In genomic region chr4:2256156-2256731, GRCh38 we compare ENCODE assay signal across 9 cellular contexts. TPM values are rescaled to one million over a fixed set of nuclear protein-coding genes. Genes with fewer than 3 reads are reported as not detected.
DNase-seq lines count a peak whose midpoint lies in the region; ATAC-seq, FAIRE-seq and TF ChIP-seq lines count a peak whose summit lies in the region.
"Had no signal": no experiment of that assay in that cellular context is flagged by ENCODE, and none has a peak within 500 bp of the region (broad histone marks: within the 10 kb centered on the region; RNA-seq: fewer than 3 reads in every experiment).

No MANE protein-coding gene starts in this region.

- intact Hi-C loops in IMR-90 (cut with micrococcal nuclease) = no loop called here
- intact Hi-C loops in MCF 10A (cut with micrococcal nuclease) = no loop called here
- intact Hi-C loops in HepG2 (cut with micrococcal nuclease; ENCODE audit: unreplicated experiment) = no loop called here

- dilution Hi-C loops in IMR-90 (cut with HindIII; ENCODE audit: low sequenced_read_pairs, unreplicated experiment) = no loop called here

- H3K27me3 ChIP-seq in IMR-90 (ENCODE audit: control insufficient read depth, insufficient read depth, low read length) (no peaks in the 10 kb centered on the region), HepG2 (ENCODE audit: control insufficient read depth in 1 of 2, insufficient read depth in 2 of 2, low read length in 2 of 2) (no peaks in the 10 kb centered on the region)

- no peak for ATAC-seq in IMR-90 (ENCODE audit: low read depth)
- no peak for ATAC-seq in HepG2
- no peak for ATAC-seq in stimulated activated naive B cell treated with anti-CD40 and anti-IgM and Interleukin-4, amounts not matched to agents 10 μg/mL and 1 μg/mL and 100 μg/mL, for 72 hours (replicated peaks)
- ATAC-seq in HG02763 (IDR thresholded peaks at IDR 0.05; ENCODE audit: unreplicated experiment) = no peak

- FAIRE-seq in HepG2 (lab: Jason Lieb, UNC) = no peak

- H3K36me3 Mint-ChIP-seq in MCF 10A (ENCODE audit: insufficient read depth, unreplicated experiment) = peaks cover 36% of the 10 kb centered on the region
- peaks cover 5 to 10% of the 10 kb centered on the region in 2 donors for H3K36me3 Mint-ChIP-seq in stimulated activated naive B cell treated with anti-CD40 and anti-IgM and Interleukin-4, amounts not matched to agents 10 μg/mL and 1 μg/mL and 100 μg/mL, for 72 hours

- TF ChIP-seq EP300 in HepG2 (IDR thresholded peaks at IDR 0.05; ENCODE audit: low read depth in 2 of 2, low read length in 2 of 2) (no peak), HepG2 (CRISPR knock-in tag; IDR thresholded peaks at IDR 0.05; ENCODE audit: borderline replicate concordance) (no peak)

- H3K9me1 ChIP-seq in IMR-90 (ENCODE audit: insufficient read depth, low read length) = peaks cover 4% of the 10 kb centered on the region; the same call in 1 of the 2 replicates

- no peak overlapping the region for H2BK15ac ChIP-seq in IMR-90 (ENCODE audit: low read depth, low read length)

- H3K4me1 Mint-ChIP-seq in MCF 10A (ENCODE audit: insufficient read depth, unreplicated experiment) = peaks cover 11% of the 10 kb centered on the region
- H3K4me1 Mint-ChIP-seq in stimulated activated naive B cell treated with anti-CD40 and anti-IgM and Interleukin-4, amounts not matched to agents 10 μg/mL and 1 μg/mL and 100 μg/mL, for 72 hours = peaks cover 11 to 24% of the 10 kb centered on the region in 2 donors

- peaks cover 9% of the 10 kb centered on the region for H3K79me2 ChIP-seq in HepG2 (ENCODE audit: insufficient read depth, low read length)

- H3K14ac ChIP-seq in IMR-90 (replicated peaks; ENCODE audit: low read depth, low read length) = no peak overlapping the region

- POLR2A ChIA-PET in IMR-90 (lab: Charles Lee; ENCODE audit: unreplicated experiment) = no interaction called here
- POLR2A ChIA-PET in MCF 10A (lab: Yijun Ruan, JAX) = no interaction called here
- POLR2A ChIA-PET in HepG2 (lab: Yijun Ruan, JAX) = no interaction called here

- H3K56ac ChIP-seq in IMR-90 (ENCODE audit: extremely low read depth, insufficient read depth, low read length) = no peak overlapping the region

- H3K9me3 Mint-ChIP-seq in MCF 10A (ENCODE audit: unreplicated experiment) = no peaks in the 10 kb centered on the region
- no peaks in the 10 kb centered on the region for H3K9me3 Mint-ChIP-seq in stimulated activated naive B cell treated with anti-CD40 and anti-IgM and Interleukin-4, amounts not matched to agents 10 μg/mL and 1 μg/mL and 100 μg/mL, for 72 hours

- no peak for DNase-seq in IMR-90
- peak; percentile 66 for DNase-seq in MCF 10A (ENCODE audit: unreplicated experiment)
- no peak for DNase-seq in HepG2 (ENCODE audit: low spot score)
- peak; percentile 0 for DNase-seq in stimulated activated naive B cell treated with anti-CD40 and anti-IgM and Interleukin-4, amounts not matched to agents 10 μg/mL and 1 μg/mL and 100 μg/mL, for 72 hours
- no peak for DNase-seq in activated gamma-delta T cell (lab: John Stamatoyannopoulos, UW)
- DNase-seq in hippocampal formation (lab: John Stamatoyannopoulos, UW) = no peak
- no peak for DNase-seq in activated T-cell treated with anti-CD3 and anti-CD28 coated beads, Interleukin-2, amount 50 U/mL, for 1 hour
- DNase-seq: NCI-H2107 had no signal

- no peak overlapping the region for H3K23ac ChIP-seq in IMR-90 (ENCODE audit: low read depth, low read length)

- H2BK5ac ChIP-seq in IMR-90 (ENCODE audit: low read depth, low read length, poor library complexity, severe bottlenecking) = no peak overlapping the region

- H3K4me3 ChIP-seq in IMR-90 (ENCODE audit: insufficient read depth, low read depth, low read length) = no peak overlapping the region
- H3K4me3 ChIP-seq in HepG2 (replicated peaks in 1 of 3; ENCODE audit: insufficient read depth in 1 of 3, low read depth in 2 of 3, low read length in 3 of 3) = no peak overlapping the region

- no peak overlapping the region for H4K5ac ChIP-seq in IMR-90 (ENCODE audit: low read depth, low read length)

- no peak for TF ChIP-seq RAD21 in IMR-90 (IDR thresholded peaks at IDR 0.05; ENCODE audit: low read length)
- no peak for TF ChIP-seq RAD21 in HepG2 (CRISPR knock-in tag; IDR thresholded peaks at IDR 0.05)

- H2BK20ac ChIP-seq in IMR-90 (ENCODE audit: low read depth, low read length) = no peak overlapping the region

- peak overlapping the region; percentile 32 for H3K27ac Mint-ChIP-seq in MCF 10A (ENCODE audit: low read depth, unreplicated experiment)
- H3K27ac Mint-ChIP-seq in stimulated activated naive B cell treated with anti-CD40 and anti-IgM and Interleukin-4, amounts not matched to agents 10 μg/mL and 1 μg/mL and 100 μg/mL, for 72 hours = no peak overlapping the region

- no peak overlapping the region for H3K18ac ChIP-seq in IMR-90 (ENCODE audit: low read depth, low read length)

- H3K9me3 ChIP-seq in IMR-90 (ENCODE audit: control insufficient read depth, insufficient read depth, low read length) = no peaks in the 10 kb centered on the region
- no peaks in the 10 kb centered on the region for H3K9me3 ChIP-seq in HepG2 (ENCODE audit: low read length)

- no peak overlapping the region for H4K8ac ChIP-seq in IMR-90 (ENCODE audit: low read depth in 2 of 2, low read length in 2 of 2)

- BruUV-seq in IMR-90 (replicated peaks; lab: Mats Ljungman, UMichigan) (no TSS peak), MCF 10A (replicated peaks; lab: Mats Ljungman, UMichigan) (no TSS peak), HepG2 (replicated peaks; lab: Mats Ljungman, UMichigan) (no TSS peak)

- H3K27ac ChIP-seq in IMR-90 (ENCODE audit: insufficient read depth, low read length) (no peak overlapping the region), HepG2 (ENCODE audit: extremely low read length, insufficient read depth, low read length) (no peak overlapping the region)

- H3K9ac ChIP-seq in IMR-90 (ENCODE audit: low read depth, low read length) (no peak overlapping the region), HepG2 (ENCODE audit: insufficient read depth, low read depth, low read length) (no peak overlapping the region)

- H2AK9ac ChIP-seq in IMR-90 (replicated peaks; ENCODE audit: low read depth, low read length, poor library complexity) = peak overlapping the region; percentile 3

- TF ChIP-seq POLR2A in IMR-90 (IDR thresholded peaks at IDR 0.05; ENCODE audit: low read depth, low read length) (no peak), HepG2 (IDR thresholded peaks at IDR 0.05; ENCODE audit: insufficient read depth in 1 of 2, low read depth in 2 of 2, low read length in 2 of 2) (no peak)

- 62% methylated on average over 2 of the region's 8 CpGs; no CpG with 5 or more reads in 1 of the 2 experiments for WGBS in IMR-90 (ENCODE audit: extremely low coverage in 2 of 2, insufficient read length in 1 of 2), 2 experiments
- WGBS in HepG2 (ENCODE audit: low lambda C conversion rate) = no CpG with 5 or more reads among the region's 8 CpGs

- no peak overlapping the region for H3K4ac ChIP-seq in IMR-90 (ENCODE audit: low read depth, low read length)

- H3K79me1 ChIP-seq in IMR-90 (ENCODE audit: low read depth in 1 of 2, low read length in 2 of 2) = peaks cover 35 to 72% of the 10 kb centered on the region in 2 experiments

- H4K20me1 ChIP-seq in IMR-90 (ENCODE audit: insufficient read depth, low read length) (peaks cover 80% of the 10 kb centered on the region), HepG2 (ENCODE audit: insufficient read depth, low read length) (no peaks in the 10 kb centered on the region)

- H2AFZ ChIP-seq in IMR-90 (replicated peaks; ENCODE audit: low read length, poor library complexity) (no peak overlapping the region), HepG2 (ENCODE audit: low read length) (no peak overlapping the region)

- H3K36me3 ChIP-seq in IMR-90 (ENCODE audit: control insufficient read depth, insufficient read depth, low read length) (peaks cover 62% of the 10 kb centered on the region), HepG2 (replicated peaks in 1 of 2; ENCODE audit: control insufficient read depth in 1 of 2, insufficient read depth in 2 of 2, low read length in 2 of 2) (peaks cover 9 to 16% of the 10 kb centered on the region in 2 experiments; a peak in 4 of 5 replicates)

- no peak for TF ChIP-seq CTCF in IMR-90 (conservative IDR thresholded peaks at IDR 0.05; ENCODE audit: low read depth, low read length)
- no peak for TF ChIP-seq CTCF in MCF 10A (IDR thresholded peaks at IDR 0.05; ENCODE audit: unreplicated experiment)
- no peak for TF ChIP-seq CTCF in HepG2 (CRISPR knock-in tag; IDR thresholded peaks at IDR 0.05)

- CTCF ChIA-PET in IMR-90 (lab: Yijun Ruan, JAX) (no interaction called here), MCF 10A (lab: Yijun Ruan, JAX) (interaction anchor here (0.6 kb wide), 1 partner anchor 354 kb away, joined by 3 read pairs; no protein-coding TSS in a partner anchor), HepG2 (lab: Yijun Ruan, JAX; ENCODE audit: low intra/inter-chr PET ratio, low total read pairs) (no interaction called here)

- H3K4me2 ChIP-seq in IMR-90 (ENCODE audit: low read depth, low read length) = no peak overlapping the region
- no peak overlapping the region for H3K4me2 ChIP-seq in HepG2 (ENCODE audit: low read depth, low read length)

- no peak overlapping the region for H2AK5ac ChIP-seq in IMR-90 (ENCODE audit: low read depth, low read length)

- in situ Hi-C loops in IMR-90 (cut with MboI; ENCODE audit: low sequenced_read_pairs) = no loop called here
- in situ Hi-C loops in HepG2 (cut with HindIII; ENCODE audit: extremely low pct_ligation_motif_present, low pct_unique_long_range_greater_than_20kb) = no loop called here

- peaks cover 6% of the 10 kb centered on the region; the same call in 1 of the 2 replicates for H3K4me1 ChIP-seq in IMR-90 (ENCODE audit: control insufficient read depth, insufficient read depth, low read length)
- peaks cover 17% of the 10 kb centered on the region for H3K4me1 ChIP-seq in HepG2 (ENCODE audit: insufficient read depth, low read length)

- H3K27me3 Mint-ChIP-seq in MCF 10A (ENCODE audit: insufficient read depth, unreplicated experiment) = no peaks in the 10 kb centered on the region
- no peaks in the 10 kb centered on the region for H3K27me3 Mint-ChIP-seq in stimulated activated naive B cell treated with anti-CD40 and anti-IgM and Interleukin-4, amounts not matched to agents 10 μg/mL and 1 μg/mL and 100 μg/mL, for 72 hours

- peak overlapping the region; percentile 56 for H3K4me3 Mint-ChIP-seq in MCF 10A (ENCODE audit: unreplicated experiment)
- no peak overlapping the region for H3K4me3 Mint-ChIP-seq in stimulated activated naive B cell treated with anti-CD40 and anti-IgM and Interleukin-4, amounts not matched to agents 10 μg/mL and 1 μg/mL and 100 μg/mL, for 72 hours

- H4K91ac ChIP-seq in IMR-90 (ENCODE audit: insufficient read depth, low read depth, low read length) = no peak overlapping the region

- no peak overlapping the region for H2BK120ac ChIP-seq in IMR-90 (ENCODE audit: low read depth, low read length)

RNA-seq across cellular contexts. Expression of gene MXD4, which starts 5.7 kb away (rescaled TPM):
- 22.8 and 25.6 TPM in 2 replicates for total RNA-seq in IMR-90 (2012; rRNA removed)
- 54.4 and 63.6 TPM in 2 replicates for polyA plus RNA-seq in IMR-90 (2012; rRNA removed)
- 57.4 and 87.5 TPM in 2 replicates for polyA plus RNA-seq in IMR-90 (2012; cell fraction: cytosol; rRNA removed)
- 81.6 and 159 TPM in 2 replicates for polyA plus RNA-seq in IMR-90 (2012; cell fraction: nucleus; rRNA removed; ENCODE audit: low replicate concordance)
- 42.8 and 50.2 TPM in 2 replicates for total RNA-seq in MCF 10A (2022)
- total RNA-seq in HepG2 (2016; rRNA removed; fragmentation: Illumina TruSeq; extraction: Trizol) = 19.6 and 31.3 TPM in 2 replicates
- total RNA-seq in HepG2 (2016; cell fraction: cytosol; rRNA removed; fragmentation: Illumina TruSeq; extraction: Trizol; ENCODE audit: low read depth) = 36.9 and 47.9 TPM in 2 replicates
- total RNA-seq in HepG2 (2016; cell fraction: insoluble cytoplasmic fraction; rRNA removed; fragmentation: Illumina TruSeq; extraction: Trizol) = 17.4 and 29.0 TPM in 2 replicates
- total RNA-seq in HepG2 (2016; cell fraction: membrane; rRNA removed; fragmentation: Illumina TruSeq; extraction: Trizol) = 44.7 and 51.6 TPM in 2 replicates
- 17.8 and 19.3 TPM in 2 replicates for total RNA-seq in HepG2 (2016; cell fraction: nucleus; rRNA removed; fragmentation: Illumina TruSeq; extraction: Trizol)
- polyA plus RNA-seq in HepG2 (2011; rRNA removed) = 29.0 and 35.5 TPM in 2 replicates
- 18.8 and 32.8 TPM in 2 replicates for polyA plus RNA-seq in HepG2 (2011; cell fraction: cytosol; rRNA removed)
- polyA plus RNA-seq in HepG2 (2011; cell fraction: nucleus; rRNA removed) = 55.8 and 75.6 TPM in 2 replicates
- polyA plus RNA-seq in HepG2 (2012) = 13.3 and 19.0 TPM in 2 replicates
- 75.4 and 78.8 TPM in 2 replicates for polyA plus RNA-seq in HepG2 (2016; cell fraction: cytosol; fragmentation: Illumina TruSeq; extraction: Trizol; ENCODE audit: low read depth)
- 24.7 and 25.4 TPM in 2 replicates for polyA plus RNA-seq in HepG2 (2016; cell fraction: insoluble cytoplasmic fraction; fragmentation: Illumina TruSeq; extraction: Trizol; ENCODE audit: low read depth)
- polyA plus RNA-seq in HepG2 (2016; cell fraction: membrane; fragmentation: Illumina TruSeq; extraction: Trizol; ENCODE audit: low read depth) = 58.0 and 61.9 TPM in 2 replicates
- 40.4 and 42.9 TPM in 2 replicates for polyA plus RNA-seq in HepG2 (2016; cell fraction: nucleus; fragmentation: Illumina TruSeq; extraction: Trizol; ENCODE audit: insufficient read depth, low read depth)
- 56.0 and 71.8 TPM in 2 replicates for polyA minus RNA-seq in HepG2 (2011; rRNA and poly(A)+ RNA removed; ENCODE audit: low replicate concordance)
- 16.4 and 18.3 TPM in 2 replicates for polyA minus RNA-seq in HepG2 (2011; cell fraction: cytosol; rRNA and poly(A)+ RNA removed)
- polyA minus RNA-seq in HepG2 (2011; cell fraction: nucleus; rRNA and poly(A)+ RNA removed) = 38.0 and 41.2 TPM in 2 replicates

RNA-seq across cellular contexts. Expression of gene HAUS3, which starts 14.3 kb away (rescaled TPM):
- total RNA-seq in IMR-90 (2012; rRNA removed) (4.3 and 6.9 TPM in 2 replicates), MCF 10A (2022) (13.3 and 13.9 TPM in 2 replicates), HepG2 (2016; rRNA removed; fragmentation: Illumina TruSeq; extraction: Trizol) (12.6 and 16.3 TPM in 2 replicates)
- polyA plus RNA-seq in IMR-90 (2012; rRNA removed) (3.6 and 4.8 TPM in 2 replicates), HepG2 (2011; rRNA removed) (3.3 and 3.9 TPM in 2 replicates)
- 3.0 and 5.8 TPM in 2 replicates for polyA plus RNA-seq in IMR-90 (2012; cell fraction: cytosol; rRNA removed)
- 9.9 and 13.2 TPM in 2 replicates for polyA plus RNA-seq in IMR-90 (2012; cell fraction: nucleus; rRNA removed; ENCODE audit: low replicate concordance)
- 0.71 TPM in 2 replicates for total RNA-seq in HepG2 (2016; cell fraction: cytosol; rRNA removed; fragmentation: Illumina TruSeq; extraction: Trizol; ENCODE audit: low read depth)
- 12.9 and 15.5 TPM in 2 replicates for total RNA-seq in HepG2 (2016; cell fraction: insoluble cytoplasmic fraction; rRNA removed; fragmentation: Illumina TruSeq; extraction: Trizol)
- total RNA-seq in HepG2 (2016; cell fraction: membrane; rRNA removed; fragmentation: Illumina TruSeq; extraction: Trizol) = 3.8 and 4.0 TPM in 2 replicates
- total RNA-seq in HepG2 (2016; cell fraction: nucleus; rRNA removed; fragmentation: Illumina TruSeq; extraction: Trizol) = 10.8 and 13.7 TPM in 2 replicates
- 1.8 and 1.9 TPM in 2 replicates for polyA plus RNA-seq in HepG2 (2011; cell fraction: cytosol; rRNA removed)
- 4.8 and 5.1 TPM in 2 replicates for polyA plus RNA-seq in HepG2 (2011; cell fraction: nucleus; rRNA removed)
- polyA plus RNA-seq in HepG2 (2012) = 5.4 and 6.4 TPM in 2 replicates
- 0.45 and 0.70 TPM in 2 replicates for polyA plus RNA-seq in HepG2 (2016; cell fraction: cytosol; fragmentation: Illumina TruSeq; extraction: Trizol; ENCODE audit: low read depth)
- polyA plus RNA-seq in HepG2 (2016; cell fraction: insoluble cytoplasmic fraction; fragmentation: Illumina TruSeq; extraction: Trizol; ENCODE audit: low read depth) = 12.2 and 12.5 TPM in 2 replicates
- 1.8 TPM in 2 replicates for polyA plus RNA-seq in HepG2 (2016; cell fraction: membrane; fragmentation: Illumina TruSeq; extraction: Trizol; ENCODE audit: low read depth)
- 26.7 and 27.4 TPM in 2 replicates for polyA plus RNA-seq in HepG2 (2016; cell fraction: nucleus; fragmentation: Illumina TruSeq; extraction: Trizol; ENCODE audit: insufficient read depth, low read depth)
- 1.8 and 2.1 TPM in 2 replicates for polyA minus RNA-seq in HepG2 (2011; rRNA and poly(A)+ RNA removed; ENCODE audit: low replicate concordance)
- 2.2 and 3.3 TPM in 2 replicates for polyA minus RNA-seq in HepG2 (2011; cell fraction: cytosol; rRNA and poly(A)+ RNA removed)
- polyA minus RNA-seq in HepG2 (2011; cell fraction: nucleus; rRNA and poly(A)+ RNA removed) = 5.8 and 6.0 TPM in 2 replicates

RNA-seq across cellular contexts. Expression of gene POLN, which starts 14.3 kb away (rescaled TPM):
- 0.72 and 1.1 TPM in 2 replicates for total RNA-seq in IMR-90 (2012; rRNA removed)
- polyA plus RNA-seq in IMR-90 (2012; rRNA removed) = 0.63 and 0.82 TPM in 2 replicates
- polyA plus RNA-seq in IMR-90 (2012; cell fraction: cytosol; rRNA removed) = 0.03 and 0.63 TPM in 2 replicates
- polyA plus RNA-seq in IMR-90 (2012; cell fraction: nucleus; rRNA removed; ENCODE audit: low replicate concordance) = 3.3 and 5.4 TPM in 2 replicates
- total RNA-seq in MCF 10A (2022) = 2.8 and 3.1 TPM in 2 replicates
- 0.60 and 0.93 TPM in 2 replicates for total RNA-seq in HepG2 (2016; rRNA removed; fragmentation: Illumina TruSeq; extraction: Trizol)
- total RNA-seq in HepG2 (2016; cell fraction: cytosol; rRNA removed; fragmentation: Illumina TruSeq; extraction: Trizol; ENCODE audit: low read depth) = 2.3 and 2.5 TPM in 2 replicates
- total RNA-seq in HepG2 (2016; cell fraction: insoluble cytoplasmic fraction; rRNA removed; fragmentation: Illumina TruSeq; extraction: Trizol) = 0.68 and 1.1 TPM in 2 replicates
- total RNA-seq in HepG2 (2016; cell fraction: membrane; rRNA removed; fragmentation: Illumina TruSeq; extraction: Trizol) = 1.6 and 1.9 TPM in 2 replicates
- 1.1 and 1.5 TPM in 2 replicates for total RNA-seq in HepG2 (2016; cell fraction: nucleus; rRNA removed; fragmentation: Illumina TruSeq; extraction: Trizol)
- polyA plus RNA-seq in HepG2 (2011; rRNA removed) = 1.2 and 1.5 TPM in 2 replicates
- 0.81 and 3.7 TPM in 2 replicates for polyA plus RNA-seq in HepG2 (2011; cell fraction: cytosol; rRNA removed)
- 2.7 and 3.7 TPM in 2 replicates for polyA plus RNA-seq in HepG2 (2011; cell fraction: nucleus; rRNA removed)
- polyA plus RNA-seq in HepG2 (2012) = 0.39 and 0.48 TPM in 2 replicates
- 1.0 and 1.4 TPM in 2 replicates for polyA plus RNA-seq in HepG2 (2016; cell fraction: cytosol; fragmentation: Illumina TruSeq; extraction: Trizol; ENCODE audit: low read depth)
- 0.57 and 1.2 TPM in 2 replicates for polyA plus RNA-seq in HepG2 (2016; cell fraction: insoluble cytoplasmic fraction; fragmentation: Illumina TruSeq; extraction: Trizol; ENCODE audit: low read depth)
- 0.90 and 1.4 TPM in 2 replicates for polyA plus RNA-seq in HepG2 (2016; cell fraction: membrane; fragmentation: Illumina TruSeq; extraction: Trizol; ENCODE audit: low read depth)
- polyA plus RNA-seq in HepG2 (2016; cell fraction: nucleus; fragmentation: Illumina TruSeq; extraction: Trizol; ENCODE audit: insufficient read depth, low read depth) = 0.88 and 2.2 TPM in 2 replicates
- 0.44 and 0.96 TPM in 2 replicates for polyA minus RNA-seq in HepG2 (2011; rRNA and poly(A)+ RNA removed; ENCODE audit: low replicate concordance)
- 1.2 and 1.3 TPM in 2 replicates for polyA minus RNA-seq in HepG2 (2011; cell fraction: cytosol; rRNA and poly(A)+ RNA removed)
- 0.75 and 1.2 TPM in 2 replicates for polyA minus RNA-seq in HepG2 (2011; cell fraction: nucleus; rRNA and poly(A)+ RNA removed)

Comparison
In these comparisons a context has a peak if more than half of its experiments do, and no peak if none do; other contexts are left out.
1. DNase-seq: peak in MCF 10A (single experiment) and stimulated activated naive B cell treated with anti-CD40 and anti-IgM and Interleukin-4, amounts not matched to agents 10 μg/mL and 1 μg/mL and 100 μg/mL, for 72 hours (single experiment); none in IMR-90 (single experiment), HepG2 (single experiment), activated gamma-delta T cell (single experiment), hippocampal formation (0 of 2) and activated T-cell treated with anti-CD3 and anti-CD28 coated beads, Interleukin-2, amount 50 U/mL, for 1 hour (single experiment).